ENCODE assay signal across 1 cellular context in the genomic region with DNA sequence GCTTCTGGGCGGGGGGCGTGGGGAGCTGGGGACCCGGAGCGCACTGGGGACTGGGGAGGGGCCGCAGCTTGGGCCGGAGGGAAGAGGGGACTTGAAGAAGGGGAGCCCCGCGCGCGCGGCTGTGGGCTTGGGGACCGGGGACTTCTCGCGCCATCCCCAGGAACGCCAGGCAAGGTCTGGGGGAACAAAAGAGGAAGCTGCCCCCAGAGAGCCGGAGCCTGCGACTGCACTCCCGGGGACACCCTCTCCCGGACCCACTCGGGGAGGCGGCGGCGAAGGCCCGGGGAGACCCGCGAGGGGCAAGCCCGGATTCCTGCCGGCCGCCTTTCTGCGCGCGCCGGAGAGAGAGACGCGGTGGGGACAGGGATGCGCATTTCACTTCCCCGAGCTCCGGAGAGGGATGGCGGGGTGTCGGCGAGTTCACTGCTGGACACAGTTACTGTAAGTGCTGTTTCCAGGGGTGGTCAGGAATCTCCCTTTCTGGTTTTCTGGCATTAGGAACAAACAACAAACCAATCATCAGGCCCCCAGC.
TF ChIP-seq lines count a peak whose summit lies in the region.

No MANE protein-coding gene starts in this region.

TF ChIP-seq in GM12878, 131 proteins besides CTCF, POLR2A, EP300 and RAD21 (continued from another document):
- 0 out of 2 replicates have a peak, but pooled peaks have one; percentile 31 for TF ChIP-seq GATAD2B (conservative IDR thresholded peaks at IDR 0.05; ENCODE audit: low read depth)
- peak; percentile 19; the same call in 1 of the 2 replicates for TF ChIP-seq SPI1 (IDR thresholded peaks at IDR 0.05; ENCODE audit: borderline replicate concordance, insufficient read depth, low read depth, low read length)
- no peak for TF ChIP-seq KLF5 (IDR thresholded peaks at IDR 0.05; ENCODE audit: partially characterized antibody)
- TF ChIP-seq SMARCA5 (IDR thresholded peaks at IDR 0.05), result no peak
